ENCODE assay signal across 8 cellular contexts in genomic region chr1:15100369-15101111, GRCh38. TPM values are rescaled to one million over a fixed set of nuclear protein-coding genes. Genes with fewer than 3 reads are reported as not detected.
DNase-seq lines count a peak whose midpoint lies in the region; ATAC-seq and TF ChIP-seq lines count a peak whose summit lies in the region.

No MANE protein-coding gene starts in this region.

- H3K4me3 Mint-ChIP-seq in activated CD8-positive, alpha-beta T cell treated with anti-CD3 and anti-CD28 coated beads for 36 hours = no peak overlapping the region
- no peak overlapping the region for H3K4me3 Mint-ChIP-seq in endothelial cell (ENCODE audit: unreplicated experiment)
- H3K4me3 Mint-ChIP-seq in naive thymus-derived CD4-positive, alpha-beta T cell = peak overlapping the region in 6 of 10 donors; percentile 15 to 61 (median 31)

- CTCF ChIA-PET in AG04449 (lab: Yijun Ruan, JAX) = interaction anchor here (1.0 to 3.7 kb wide), 7 partner anchors 10 to 321 kb away, joined by 3 to 16 read pairs (median 6); no protein-coding TSS in a partner anchor
- CTCF ChIA-PET in activated CD8-positive, alpha-beta T cell treated with anti-CD3 and anti-CD28 coated beads for 36 hours (lab: Charles Lee) = interaction anchor here (0.8 to 2.9 kb wide), 10 partner anchors 10 to 322 kb away, joined by 3 to 10 read pairs (median 4); no protein-coding TSS in a partner anchor
- CTCF ChIA-PET in naive thymus-derived CD4-positive, alpha-beta T cell (lab: Charles Lee) = interaction anchor here (0.8 kb wide), 1 partner anchor 9 kb away, joined by 3 read pairs; no protein-coding TSS in a partner anchor

- POLR2A ChIA-PET in AG04449 (lab: Yijun Ruan, JAX) = no interaction called here
- POLR2A ChIA-PET in activated CD8-positive, alpha-beta T cell treated with anti-CD3 and anti-CD28 coated beads for 36 hours (lab: Charles Lee) = no interaction called here
- POLR2A ChIA-PET in naive thymus-derived CD4-positive, alpha-beta T cell (lab: Charles Lee) = no interaction called here

- TF ChIP-seq CTCF in AG04449 (IDR thresholded peaks at IDR 0.05; ENCODE audit: insufficient read depth, low read length, missing control alignments) = peak; percentile 92
- TF ChIP-seq CTCF in GM12875 (IDR thresholded peaks at IDR 0.05; ENCODE audit: borderline replicate concordance, insufficient read depth, low read depth, low read length) = peak; percentile 91
- peak; percentile 90 for TF ChIP-seq CTCF in activated CD8-positive, alpha-beta T cell treated with anti-CD3 and anti-CD28 coated beads for 36 hours (IDR thresholded peaks at IDR 0.05)
- TF ChIP-seq CTCF in endothelial cell (IDR thresholded peaks at IDR 0.05; ENCODE audit: unreplicated experiment) = peak; percentile 90

- DNase-seq in AG04449 (ENCODE audit: low read depth, low spot score) = no peak
- peak; percentile 58 for DNase-seq in NCI-H2171 treated with DMSO at 0.1 percent for 48 hours (lab: John Stamatoyannopoulos, UW)
- peak; percentile 66 for DNase-seq in activated CD8-positive, alpha-beta T cell treated with anti-CD3 and anti-CD28 coated beads for 36 hours
- DNase-seq in endothelial cell (ENCODE audit: low spot score) = peak; percentile 74
- DNase-seq in naive thymus-derived CD4-positive, alpha-beta T cell = peak in 7 of 9 donors; percentile 8 to 44 (median 17)
- peak in 28 of 49 donors; percentile 4 to 63 (median 25) for DNase-seq in substantia nigra (lab: John Stamatoyannopoulos, UW)

- no peak overlapping the region for H3K27ac ChIP-seq in naive thymus-derived CD4-positive, alpha-beta T cell (ENCODE audit: low read depth, low read length)
- no peak overlapping the region for H3K27ac ChIP-seq in substantia nigra (ENCODE audit: low read depth, low read length, poor library complexity, severe bottlenecking)

- H3K4me1 Mint-ChIP-seq in activated CD8-positive, alpha-beta T cell treated with anti-CD3 and anti-CD28 coated beads for 36 hours (ENCODE audit: low read depth) = peaks cover 7% of the 10 kb centered on the region
- H3K4me1 Mint-ChIP-seq in endothelial cell (ENCODE audit: unreplicated experiment) = peaks cover 13% of the 10 kb centered on the region
- H3K4me1 Mint-ChIP-seq in naive thymus-derived CD4-positive, alpha-beta T cell = peaks cover 3 to 16% (median 13%) of the 10 kb centered on the region in 7 donors

- H3K9me3 Mint-ChIP-seq in activated CD8-positive, alpha-beta T cell treated with anti-CD3 and anti-CD28 coated beads for 36 hours = peaks cover 3% of the 10 kb centered on the region
- no peaks in the 10 kb centered on the region for H3K9me3 Mint-ChIP-seq in endothelial cell (ENCODE audit: unreplicated experiment)
- peaks cover 0 to 3% (median 0%) of the 10 kb centered on the region in 11 donors for H3K9me3 Mint-ChIP-seq in naive thymus-derived CD4-positive, alpha-beta T cell

- intact Hi-C loops in activated CD8-positive, alpha-beta T cell treated with anti-CD3 and anti-CD28 coated beads for 36 hours (cut with micrococcal nuclease) = no loop called here
- intact Hi-C loops in naive thymus-derived CD4-positive, alpha-beta T cell (cut with micrococcal nuclease) = no loop called here

- no peaks in the 10 kb centered on the region for H3K36me3 Mint-ChIP-seq in activated CD8-positive, alpha-beta T cell treated with anti-CD3 and anti-CD28 coated beads for 36 hours (ENCODE audit: low read depth)
- H3K36me3 Mint-ChIP-seq in endothelial cell (ENCODE audit: low read depth, unreplicated experiment) = no peaks in the 10 kb centered on the region
- H3K36me3 Mint-ChIP-seq in naive thymus-derived CD4-positive, alpha-beta T cell = no peaks in the 10 kb centered on the region

- peak; percentile 87 for ATAC-seq in activated CD8-positive, alpha-beta T cell treated with anti-CD3 and anti-CD28 coated beads for 36 hours
- peak; percentile 56 for ATAC-seq in naive thymus-derived CD4-positive, alpha-beta T cell
- no peak for ATAC-seq in GM21825 (IDR thresholded peaks at IDR 0.05; ENCODE audit: unreplicated experiment)

- no peaks in the 10 kb centered on the region for H3K9me3 ChIP-seq in naive thymus-derived CD4-positive, alpha-beta T cell (ENCODE audit: control insufficient read depth in 2 of 3, low read length in 3 of 3)

- H3K4me1 ChIP-seq in naive thymus-derived CD4-positive, alpha-beta T cell (ENCODE audit: control insufficient read depth in 2 of 2, insufficient read depth in 2 of 2, low read length in 2 of 2) = peaks cover 0 to 4% of the 10 kb centered on the region in 2 donors

- no peak overlapping the region for H3K27ac Mint-ChIP-seq in activated CD8-positive, alpha-beta T cell treated with anti-CD3 and anti-CD28 coated beads for 36 hours
- H3K27ac Mint-ChIP-seq in endothelial cell (ENCODE audit: unreplicated experiment) = no peak overlapping the region
- H3K27ac Mint-ChIP-seq in naive thymus-derived CD4-positive, alpha-beta T cell = peak overlapping the region in 1 of 9 donors; percentile 4

- peaks cover 28% of the 10 kb centered on the region for H3K27me3 Mint-ChIP-seq in activated CD8-positive, alpha-beta T cell treated with anti-CD3 and anti-CD28 coated beads for 36 hours
- H3K27me3 Mint-ChIP-seq in endothelial cell (ENCODE audit: unreplicated experiment) = peaks cover 9% of the 10 kb centered on the region
- peaks cover 11 to 41% (median 31%) of the 10 kb centered on the region in 5 donors for H3K27me3 Mint-ChIP-seq in naive thymus-derived CD4-positive, alpha-beta T cell

- H3K4me3 ChIP-seq in AG04449 (ENCODE audit: low read depth, low read length) (no peak overlapping the region), GM12875 (ENCODE audit: low read depth, low read length) (no peak overlapping the region)
- H3K4me3 ChIP-seq in naive thymus-derived CD4-positive, alpha-beta T cell (ENCODE audit: low read length) = no peak overlapping the region

- no peaks in the 10 kb centered on the region for H3K27me3 ChIP-seq in naive thymus-derived CD4-positive, alpha-beta T cell (ENCODE audit: control insufficient read depth in 2 of 2, insufficient read depth in 2 of 2, low read length in 2 of 2)

- no peaks in the 10 kb centered on the region for H3K36me3 ChIP-seq in naive thymus-derived CD4-positive, alpha-beta T cell (ENCODE audit: control insufficient read depth in 2 of 3, insufficient read depth in 3 of 3, low read length in 3 of 3)

RNA-seq across cellular contexts. Expression of gene TMEM51, which starts 53.0 kb away (rescaled TPM):
- total RNA-seq in activated CD8-positive, alpha-beta T cell treated with anti-CD3 and anti-CD28 coated beads for 36 hours = not detected
- 23.5 TPM for total RNA-seq in endothelial cell (ENCODE audit: unreplicated experiment)
- under 1 TPM in 4 of 5 experiments, not detected in 1; 0.16 to 0.79 (median 0.56) TPM for total RNA-seq in naive thymus-derived CD4-positive, alpha-beta T cell
- not detected for polyA plus RNA-seq in naive thymus-derived CD4-positive, alpha-beta T cell

Comparison
In these comparisons a context has a peak if more than half of its experiments do, and no peak if none do; other contexts are left out.
1. H3K4me3 Mint-ChIP-seq: peak in naive thymus-derived CD4-positive, alpha-beta T cell (6 of 10); none in activated CD8-positive, alpha-beta T cell treated with anti-CD3 and anti-CD28 coated beads for 36 hours (single experiment) and endothelial cell (single experiment).
2. RNA of gene TMEM51, which starts 53.0 kb away (total RNA-seq): 23.5 TPM in endothelial cell (single experiment); 0.16 to 0.79 TPM in naive thymus-derived CD4-positive, alpha-beta T cell and not detected in activated CD8-positive, alpha-beta T cell treated with anti-CD3 and anti-CD28 coated beads for 36 hours; every median in the first group is over 10 times any median in the second.
3. Peak in every context shown above with its lines, with median percentiles within 50 percentile points of each other: CTCF ChIP-seq.